Comparison of ENCODE assay signal across 10 cellular contexts in the genomic region with DNA sequence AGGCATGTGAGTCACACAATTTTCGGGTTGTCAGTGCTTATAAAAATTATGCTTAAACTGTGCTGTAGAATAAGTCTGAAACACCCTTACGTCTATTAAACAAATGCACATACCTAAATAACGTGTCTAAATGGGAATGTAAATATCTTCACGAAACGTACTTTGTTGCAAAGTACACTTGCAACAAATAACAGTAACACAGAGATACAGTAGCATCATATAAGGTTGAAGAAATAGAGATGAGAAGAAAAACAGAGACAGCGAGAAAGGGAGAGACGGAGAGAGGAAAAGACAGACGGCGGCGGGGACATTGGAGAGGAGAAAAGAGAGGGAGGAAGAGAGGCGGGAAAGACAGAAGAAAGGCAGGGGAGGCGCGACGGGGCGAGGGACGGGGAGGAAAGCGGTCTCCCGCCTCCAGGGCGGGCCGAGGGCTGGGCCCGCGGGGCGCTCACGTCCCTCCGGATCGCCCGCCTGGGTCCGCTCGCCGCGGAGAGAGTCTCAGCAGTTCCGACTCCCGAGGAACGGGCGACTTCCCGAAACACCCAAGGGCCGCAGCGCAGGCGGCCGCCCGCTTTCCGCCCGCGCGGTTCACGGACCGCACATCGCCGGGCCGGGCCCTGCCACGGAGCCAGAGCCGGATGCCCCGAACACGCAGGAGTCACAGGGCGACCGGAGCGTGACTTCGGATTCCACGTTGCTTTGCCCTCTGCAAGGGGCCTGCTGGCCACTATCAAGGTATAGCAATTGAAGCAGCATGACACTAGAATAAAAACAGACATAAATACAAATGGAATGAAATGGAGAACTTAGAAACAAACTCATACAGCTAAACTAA.
A peak's percentile ranks its signal among the peaks of the same experiment; 100 is the strongest.
DNase-seq lines count a peak whose midpoint lies in the region; ATAC-seq and TF ChIP-seq lines count a peak whose summit lies in the region.
"Had no signal": no experiment of that assay in that cellular context is flagged by ENCODE, and none has a peak within 500 bp of the region (broad histone marks: within the 10 kb centered on the region; RNA-seq: fewer than 3 reads in every experiment).

No MANE protein-coding gene starts in this region.

- CTCF ChIA-PET in activated naive CD4-positive, alpha-beta T cell treated with anti-CD3 and anti-CD28 coated beads, Interleukin-2, amount 10 ng/mL, durations not matched to agents 7 days and 5 days (lab: Charles Lee): no interaction called here

- H3K9me3 Mint-ChIP-seq in activated naive CD4-positive, alpha-beta T cell treated with anti-CD3 and anti-CD28 coated beads, Interleukin-2, amount 10 ng/mL, durations not matched to agents 7 days and 5 days: peaks cover 7% of the 10 kb centered on the region
- H3K9me3 Mint-ChIP-seq in effector memory CD8-positive, alpha-beta T cell: peaks cover 0 to 7% of the 10 kb centered on the region in 2 donors
- H3K9me3 Mint-ChIP-seq in type B pancreatic cell: no peaks in the 10 kb centered on the region

- H3K4me3 Mint-ChIP-seq in activated naive CD4-positive, alpha-beta T cell treated with anti-CD3 and anti-CD28 coated beads, Interleukin-2, amount 10 ng/mL, durations not matched to agents 7 days and 5 days: peak overlapping the region; percentile 32
- H3K4me3 Mint-ChIP-seq in effector memory CD8-positive, alpha-beta T cell: peak overlapping the region; percentile 15 to 28
- peak overlapping the region; percentile 73 for H3K4me3 Mint-ChIP-seq in type B pancreatic cell

- H3K36me3 ChIP-seq in lower lobe of right lung: no peaks in the 10 kb centered on the region

- H3K27me3 Mint-ChIP-seq in activated naive CD4-positive, alpha-beta T cell treated with anti-CD3 and anti-CD28 coated beads, Interleukin-2, amount 10 ng/mL, durations not matched to agents 7 days and 5 days: peaks cover 44% of the 10 kb centered on the region
- peaks cover 66 to 76% of the 10 kb centered on the region in 2 donors for H3K27me3 Mint-ChIP-seq in effector memory CD8-positive, alpha-beta T cell
- H3K27me3 Mint-ChIP-seq in type B pancreatic cell: peaks cover 92% of the 10 kb centered on the region

- H3K27me3 ChIP-seq in lower lobe of right lung (ENCODE audit: low read depth): peaks cover 73% of the 10 kb centered on the region

- H3K9me3 ChIP-seq in lower lobe of right lung: no peaks in the 10 kb centered on the region

- DNase-seq in activated naive CD4-positive, alpha-beta T cell treated with anti-CD3 and anti-CD28 coated beads, Interleukin-2, amount 10 ng/mL, durations not matched to agents 7 days and 5 days: no peak
- no peak for DNase-seq in activated naive CD4-positive, alpha-beta T cell treated with Interleukin-2 at 50 U/mL for 16 hours
- DNase-seq in effector memory CD8-positive, alpha-beta T cell: no peak
- DNase-seq in lower lobe of right lung (peak; percentile 63), type B pancreatic cell (ENCODE audit: extremely low spot score, unreplicated experiment) (no peak), epidermal melanocyte (ENCODE audit: insufficient read length, low spot score) (no peak)
- DNase-seq: mammary epithelial cell had no signal

- no peak overlapping the region for H3K27ac ChIP-seq in lower lobe of right lung

- intact Hi-C loops in lower lobe of right lung (cut with DNase I): no loop called here

- no peak overlapping the region for H3K27ac Mint-ChIP-seq in activated naive CD4-positive, alpha-beta T cell treated with anti-CD3 and anti-CD28 coated beads, Interleukin-2, amount 10 ng/mL, durations not matched to agents 7 days and 5 days
- peak overlapping the region in 1 of 2 donors; percentile 2 for H3K27ac Mint-ChIP-seq in effector memory CD8-positive, alpha-beta T cell
- H3K27ac Mint-ChIP-seq in type B pancreatic cell: no peak overlapping the region

- peaks cover 6% of the 10 kb centered on the region for H3K4me1 Mint-ChIP-seq in activated naive CD4-positive, alpha-beta T cell treated with anti-CD3 and anti-CD28 coated beads, Interleukin-2, amount 10 ng/mL, durations not matched to agents 7 days and 5 days
- H3K4me1 Mint-ChIP-seq in effector memory CD8-positive, alpha-beta T cell (ENCODE audit: low read depth in 2 of 2): peaks cover 2 to 4% of the 10 kb centered on the region in 2 donors
- H3K4me1 Mint-ChIP-seq in type B pancreatic cell (ENCODE audit: unreplicated experiment): peaks cover 4% of the 10 kb centered on the region

- H3K4me1 ChIP-seq in lower lobe of right lung: no peaks in the 10 kb centered on the region

- peak; percentile 7 for ATAC-seq in effector memory CD8-positive, alpha-beta T cell (replicated peaks)
- ATAC-seq in lower lobe of right lung (peak; percentile 43 to 57), GM18873 (IDR thresholded peaks at IDR 0.05; ENCODE audit: low FRiP score, unreplicated experiment) (no peak), HG02870 (IDR thresholded peaks at IDR 0.05; ENCODE audit: unreplicated experiment) (no peak)
- ATAC-seq: Panc1 had no signal

- H3K36me3 Mint-ChIP-seq in activated naive CD4-positive, alpha-beta T cell treated with anti-CD3 and anti-CD28 coated beads, Interleukin-2, amount 10 ng/mL, durations not matched to agents 7 days and 5 days: peaks cover 6% of the 10 kb centered on the region
- no peaks in the 10 kb centered on the region for H3K36me3 Mint-ChIP-seq in effector memory CD8-positive, alpha-beta T cell (ENCODE audit: insufficient read depth)
- H3K36me3 Mint-ChIP-seq in type B pancreatic cell: no peaks in the 10 kb centered on the region

- peak overlapping the region; percentile 25 for H3K4me3 ChIP-seq in lower lobe of right lung

- no peak for TF ChIP-seq CTCF in lower lobe of right lung (IDR thresholded peaks at IDR 0.05)
- TF ChIP-seq CTCF in type B pancreatic cell (conservative IDR thresholded peaks at IDR 0.05): no peak

Comparison
In these comparisons a context has a peak if more than half of its experiments do, and no peak if none do; other contexts are left out.
1. H3K4me3 Mint-ChIP-seq: peak in every context shown above with its lines; median percentile 73 in type B pancreatic cell; 32 in activated naive CD4-positive, alpha-beta T cell treated with anti-CD3 and anti-CD28 coated beads, Interleukin-2, amount 10 ng/mL, durations not matched to agents 7 days and 5 days; 22 in effector memory CD8-positive, alpha-beta T cell.
2. ATAC-seq: peak in effector memory CD8-positive, alpha-beta T cell (single experiment) and lower lobe of right lung (2 of 2); none in GM18873 (single experiment) and HG02870 (single experiment).